ENCODE assay signal across 1 cellular context in the genomic region with DNA sequence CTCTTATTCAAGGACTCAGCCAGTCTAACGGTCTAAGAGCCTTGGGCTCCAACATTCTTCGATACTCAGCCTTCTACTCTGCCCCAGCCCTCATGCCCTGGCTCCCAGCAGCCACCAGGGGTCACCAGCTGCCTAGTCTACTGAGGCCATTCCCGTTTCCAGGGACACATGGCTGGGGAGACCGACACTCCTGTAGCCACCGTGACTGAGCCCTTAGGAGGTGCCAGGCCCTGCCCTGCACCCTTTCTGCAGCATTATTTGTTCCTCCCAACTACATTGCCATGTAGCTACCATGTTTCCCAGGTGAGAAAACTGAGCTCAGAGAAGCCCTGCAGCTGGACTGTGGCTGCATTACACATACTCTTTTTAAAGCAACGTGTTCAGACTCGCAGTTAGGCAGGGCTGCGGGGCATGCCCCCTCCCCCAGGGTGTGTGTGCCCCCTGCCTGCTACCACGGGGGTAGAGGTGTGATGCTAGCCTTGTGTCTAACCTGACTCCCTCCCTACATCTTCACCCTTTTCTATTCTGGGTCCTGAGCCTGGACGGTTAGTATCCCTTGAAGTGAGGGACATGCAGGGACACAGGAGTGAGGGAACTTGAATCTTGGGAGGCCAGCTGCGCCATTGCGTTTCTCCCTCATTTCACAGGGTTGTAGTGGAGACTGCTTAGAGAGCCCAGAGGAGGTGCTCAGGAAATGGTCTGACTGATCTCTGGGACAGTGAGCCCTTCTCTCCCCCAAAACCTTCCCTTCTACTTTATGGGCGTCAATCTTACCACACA.
TF ChIP-seq lines count a peak whose summit lies in the region.

No MANE protein-coding gene starts in this region.

TF ChIP-seq in HepG2, 621 proteins besides CTCF, POLR2A, EP300 and RAD21 (continued from another document):
- TF ChIP-seq ZNF687 (CRISPR knock-in tag; IDR thresholded peaks at IDR 0.05): peak; percentile 66
- 0 out of 2 replicates have a peak, but pooled peaks have one; percentile 18 for TF ChIP-seq SAP130 (CRISPR knock-in tag; IDR thresholded peaks at IDR 0.05; ENCODE audit: low read depth)
- no peak for TF ChIP-seq SMAD9 (CRISPR knock-in tag; IDR thresholded peaks at IDR 0.05)
- peak; percentile 94 for TF ChIP-seq STAG1 (CRISPR knock-in tag; IDR thresholded peaks at IDR 0.05)
- TF ChIP-seq ZNF782 (CRISPR knock-in tag; IDR thresholded peaks at IDR 0.05; ENCODE audit: borderline replicate concordance): no peak
- TF ChIP-seq, protein P1, sequence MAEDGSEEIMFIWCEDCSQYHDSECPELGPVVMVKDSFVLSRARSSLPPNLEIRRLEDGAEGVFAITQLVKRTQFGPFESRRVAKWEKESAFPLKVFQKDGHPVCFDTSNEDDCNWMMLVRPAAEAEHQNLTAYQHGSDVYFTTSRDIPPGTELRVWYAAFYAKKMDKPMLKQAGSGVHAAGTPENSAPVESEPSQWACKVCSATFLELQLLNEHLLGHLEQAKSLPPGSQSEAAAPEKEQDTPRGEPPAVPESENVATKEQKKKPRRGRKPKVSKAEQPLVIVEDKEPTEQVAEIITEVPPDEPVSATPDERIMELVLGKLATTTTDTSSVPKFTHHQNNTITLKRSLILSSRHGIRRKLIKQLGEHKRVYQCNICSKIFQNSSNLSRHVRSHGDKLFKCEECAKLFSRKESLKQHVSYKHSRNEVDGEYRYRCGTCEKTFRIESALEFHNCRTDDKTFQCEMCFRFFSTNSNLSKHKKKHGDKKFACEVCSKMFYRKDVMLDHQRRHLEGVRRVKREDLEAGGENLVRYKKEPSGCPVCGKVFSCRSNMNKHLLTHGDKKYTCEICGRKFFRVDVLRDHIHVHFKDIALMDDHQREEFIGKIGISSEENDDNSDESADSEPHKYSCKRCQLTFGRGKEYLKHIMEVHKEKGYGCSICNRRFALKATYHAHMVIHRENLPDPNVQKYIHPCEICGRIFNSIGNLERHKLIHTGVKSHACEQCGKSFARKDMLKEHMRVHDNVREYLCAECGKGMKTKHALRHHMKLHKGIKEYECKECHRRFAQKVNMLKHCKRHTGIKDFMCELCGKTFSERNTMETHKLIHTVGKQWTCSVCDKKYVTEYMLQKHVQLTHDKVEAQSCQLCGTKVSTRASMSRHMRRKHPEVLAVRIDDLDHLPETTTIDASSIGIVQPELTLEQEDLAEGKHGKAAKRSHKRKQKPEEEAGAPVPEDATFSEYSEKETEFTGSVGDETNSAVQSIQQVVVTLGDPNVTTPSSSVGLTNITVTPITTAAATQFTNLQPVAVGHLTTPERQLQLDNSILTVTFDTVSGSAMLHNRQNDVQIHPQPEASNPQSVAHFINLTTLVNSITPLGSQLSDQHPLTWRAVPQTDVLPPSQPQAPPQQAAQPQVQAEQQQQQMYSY (CRISPR knock-in tag; IDR thresholded peaks at IDR 0.05): no peak
- peak; percentile 92 for TF ChIP-seq RBM22 (optimal IDR thresholded peaks at IDR 0.05; ENCODE audit: low read length)
- 0 out of 2 replicates have a peak, but pooled peaks have one; percentile 36 for TF ChIP-seq HES4 (CRISPR knock-in tag; IDR thresholded peaks at IDR 0.05; ENCODE audit: borderline replicate concordance)
- 0 out of 2 replicates have a peak, but pooled peaks have one; percentile 20 for TF ChIP-seq AKAP8 (CRISPR knock-in tag; IDR thresholded peaks at IDR 0.05)
- peak; percentile 29 for TF ChIP-seq AGO2 (optimal IDR thresholded peaks at IDR 0.05; ENCODE audit: low read depth, low read length)
- TF ChIP-seq MAX (IDR thresholded peaks at IDR 0.05): 0 out of 2 replicates have a peak, but pooled peaks have one; percentile 21
- TF ChIP-seq SYNCRIP (IDR thresholded peaks at IDR 0.05; ENCODE audit: insufficient read depth, low read depth, low read length): no peak
- TF ChIP-seq SMC3 (IDR thresholded peaks at IDR 0.05; ENCODE audit: low read length): peak; percentile 72
- TF ChIP-seq, protein P2, sequence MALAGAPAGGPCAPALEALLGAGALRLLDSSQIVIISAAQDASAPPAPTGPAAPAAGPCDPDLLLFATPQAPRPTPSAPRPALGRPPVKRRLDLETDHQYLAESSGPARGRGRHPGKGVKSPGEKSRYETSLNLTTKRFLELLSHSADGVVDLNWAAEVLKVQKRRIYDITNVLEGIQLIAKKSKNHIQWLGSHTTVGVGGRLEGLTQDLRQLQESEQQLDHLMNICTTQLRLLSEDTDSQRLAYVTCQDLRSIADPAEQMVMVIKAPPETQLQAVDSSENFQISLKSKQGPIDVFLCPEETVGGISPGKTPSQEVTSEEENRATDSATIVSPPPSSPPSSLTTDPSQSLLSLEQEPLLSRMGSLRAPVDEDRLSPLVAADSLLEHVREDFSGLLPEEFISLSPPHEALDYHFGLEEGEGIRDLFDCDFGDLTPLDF (CRISPR knock-in tag; IDR thresholded peaks at IDR 0.05): no peak
- no peak for TF ChIP-seq ZNF124 (CRISPR knock-in tag; IDR thresholded peaks at IDR 0.05)
- TF ChIP-seq ZNF335 (CRISPR knock-in tag; IDR thresholded peaks at IDR 0.05): 0 out of 2 replicates have a peak, but pooled peaks have one; percentile 14
- TF ChIP-seq, protein P3, sequence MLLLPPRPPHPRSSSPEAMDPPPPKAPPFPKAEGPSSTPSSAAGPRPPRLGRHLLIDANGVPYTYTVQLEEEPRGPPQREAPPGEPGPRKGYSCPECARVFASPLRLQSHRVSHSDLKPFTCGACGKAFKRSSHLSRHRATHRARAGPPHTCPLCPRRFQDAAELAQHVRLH (CRISPR knock-in tag; IDR thresholded peaks at IDR 0.05; ENCODE audit: borderline replicate concordance, low read depth): peak; percentile 62; the same call in 1 of the 2 replicates
- 0 out of 2 replicates have a peak, but pooled peaks have one; percentile 45 for TF ChIP-seq ZNF619 (CRISPR knock-in tag; IDR thresholded peaks at IDR 0.05)
- peak; percentile 30; the same call in 1 of the 2 replicates for TF ChIP-seq ZNF709 (CRISPR knock-in tag; IDR thresholded peaks at IDR 0.05)
- TF ChIP-seq, protein P4, sequence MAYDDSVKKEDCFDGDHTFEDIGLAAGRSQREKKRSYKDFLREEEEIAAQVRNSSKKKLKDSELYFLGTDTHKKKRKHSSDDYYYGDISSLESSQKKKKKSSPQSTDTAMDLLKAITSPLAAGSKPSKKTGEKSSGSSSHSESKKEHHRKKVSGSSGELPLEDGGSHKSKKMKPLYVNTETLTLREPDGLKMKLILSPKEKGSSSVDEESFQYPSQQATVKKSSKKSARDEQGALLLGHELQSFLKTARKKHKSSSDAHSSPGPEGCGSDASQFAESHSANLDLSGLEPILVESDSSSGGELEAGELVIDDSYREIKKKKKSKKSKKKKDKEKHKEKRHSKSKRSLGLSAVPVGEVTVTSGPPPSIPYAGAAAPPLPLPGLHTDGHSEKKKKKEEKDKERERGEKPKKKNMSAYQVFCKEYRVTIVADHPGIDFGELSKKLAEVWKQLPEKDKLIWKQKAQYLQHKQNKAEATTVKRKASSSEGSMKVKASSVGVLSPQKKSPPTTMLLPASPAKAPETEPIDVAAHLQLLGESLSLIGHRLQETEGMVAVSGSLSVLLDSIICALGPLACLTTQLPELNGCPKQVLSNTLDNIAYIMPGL (CRISPR knock-in tag; IDR thresholded peaks at IDR 0.05; ENCODE audit: borderline replicate concordance in 1 of 2, low read depth in 1 of 2): 0 out of 4 replicates have a peak, but pooled peaks of 1 of the 2 experiments have one; percentile 37
- TF ChIP-seq XRCC5 (optimal IDR thresholded peaks at IDR 0.05; ENCODE audit: low read length): peak; percentile 73
- no peak for TF ChIP-seq SOX13 (IDR thresholded peaks at IDR 0.05)
- no peak for TF ChIP-seq SOX13 (CRISPR knock-in tag; conservative IDR thresholded peaks at IDR 0.05 in 1 of 2, IDR thresholded peaks at IDR 0.05 in 1 of 2)
